In genomic region chr6:164344801-164345291, GRCh38 we compare ENCODE assay signal across 24 cellular contexts.
DNase-seq lines count a peak whose midpoint lies in the region; ATAC-seq and TF ChIP-seq lines count a peak whose summit lies in the region.
"Had no signal": no experiment of that assay in that cellular context is flagged by ENCODE, and none has a peak within 500 bp of the region (broad histone marks: within the 10 kb centered on the region; RNA-seq: fewer than 3 reads in every experiment).

No MANE protein-coding gene starts in this region.

- H2BK15ac ChIP-seq in H9 (ENCODE audit: low read depth, low read length): no peak overlapping the region

- no peak overlapping the region for H3T11ph ChIP-seq in H9 (ENCODE audit: low read length)

- H4K20me1 ChIP-seq in H9 (ENCODE audit: control insufficient read depth, insufficient read depth, insufficient read length): no peaks in the 10 kb centered on the region

- H3K36me3 ChIP-seq in endodermal cell (ENCODE audit: control insufficient read depth, insufficient read depth, low read length): no peaks in the 10 kb centered on the region
- H3K36me3 ChIP-seq: cardiac muscle cell, neutrophil, WERI-Rb-1 had no signal

- no peaks in the 10 kb centered on the region for H3K27me3 ChIP-seq in H9 (ENCODE audit: insufficient read depth, low read length)
- H3K27me3 ChIP-seq in endodermal cell (ENCODE audit: control insufficient read depth, insufficient read depth, low read length, poor library complexity, severe bottlenecking): no peaks in the 10 kb centered on the region
- H3K27me3 ChIP-seq: cardiac muscle cell, neutrophil had no signal

- H3K4ac ChIP-seq in H9 (ENCODE audit: low read depth, low read length): no peak overlapping the region

- no peak overlapping the region for H2BK20ac ChIP-seq in H9 (ENCODE audit: low read depth, low read length, poor library complexity, severe bottlenecking)

- H4K8ac ChIP-seq in H9 (replicated peaks; ENCODE audit: insufficient read length, low read depth, low read length): no peak overlapping the region

- no peak overlapping the region for H3K23ac ChIP-seq in H9 (ENCODE audit: insufficient read length, low read depth, low read length)

- ATAC-seq in HG02970 (IDR thresholded peaks at IDR 0.05; ENCODE audit: low FRiP score, unreplicated experiment): no peak
- ATAC-seq in activated CD4-positive, CD25-positive, alpha-beta regulatory T cell treated with anti-CD3 and anti-CD28 coated beads, Interleukin-2, amount 50 U/mL, for 24 hours: no peak
- ATAC-seq: activated CD8-positive, alpha-beta T cell treated with anti-CD3 and anti-CD28 coated beads for 36 hours; effector memory CD8-positive, alpha-beta T cell had no signal

- peak overlapping the region; percentile 96 to 99 (median 98) for H3K27ac Mint-ChIP-seq in H9
- H3K27ac Mint-ChIP-seq in endodermal cell: peak overlapping the region; percentile 52
- H3K27ac Mint-ChIP-seq: activated CD8-positive, alpha-beta T cell treated with anti-CD3 and anti-CD28 coated beads for 36 hours; activated naive CD8-positive, alpha-beta T cell treated with anti-CD3 and anti-CD28 coated beads, Interleukin-2, amount 10 ng/mL, durations not matched to agents 7 days and 5 days; CD4-positive, alpha-beta memory T cell; effector memory CD8-positive, alpha-beta T cell; mesothelial cell of epicardium; T-helper 1 cell treated with Interleukin-12 subunit alpha and Interleukin-12 subunit beta and Interleukin-4 antibody, amounts not matched to agents 30 μg/mL and 1 μg/mL, for 36 hours had no signal

- no peak for TF ChIP-seq CTCF in H9 (conservative IDR thresholded peaks at IDR 0.05)
- TF ChIP-seq CTCF in endodermal cell (conservative IDR thresholded peaks at IDR 0.05): no peak

- no peak overlapping the region for H2AFZ ChIP-seq in H9 (ENCODE audit: low read length)

- H2BK12ac ChIP-seq in H9 (ENCODE audit: insufficient read length, low read depth, low read length): no peak overlapping the region

- H2AK5ac ChIP-seq in H9 (ENCODE audit: insufficient read length, low read length): no peak overlapping the region

- H3K9ac ChIP-seq in H9 (ENCODE audit: extremely low read depth, insufficient read length, low read length): no peak overlapping the region
- no peak overlapping the region for H3K9ac ChIP-seq in endodermal cell (ENCODE audit: extremely low read depth, low read length, poor library complexity, severe bottlenecking)

- H3K4me2 ChIP-seq in H9 (ENCODE audit: insufficient read depth, insufficient read length, low read length): no peak overlapping the region

- no peak overlapping the region for H3K18ac ChIP-seq in H9 (ENCODE audit: insufficient read length, low read depth, low read length)

- no peaks in the 10 kb centered on the region; the same call in 1 of the 2 replicates for H3K27me3 Mint-ChIP-seq in H9 (ENCODE audit: low read depth)
- peaks cover 9% of the 10 kb centered on the region for H3K27me3 Mint-ChIP-seq in endodermal cell (ENCODE audit: insufficient read depth)
- H3K27me3 Mint-ChIP-seq: activated CD8-positive, alpha-beta T cell treated with anti-CD3 and anti-CD28 coated beads for 36 hours; activated naive CD8-positive, alpha-beta T cell treated with anti-CD3 and anti-CD28 coated beads, Interleukin-2, amount 10 ng/mL, durations not matched to agents 7 days and 5 days; CD4-positive, alpha-beta memory T cell; effector memory CD8-positive, alpha-beta T cell had no signal

- H3K79me1 ChIP-seq in H9 (ENCODE audit: insufficient read depth, low read depth, low read length, poor library complexity, severe bottlenecking): no peaks in the 10 kb centered on the region

- H2BK5ac ChIP-seq in H9 (ENCODE audit: insufficient read length, low read length): no peak overlapping the region

- H3K9me3 ChIP-seq in H9 (ENCODE audit: control insufficient read depth, low read depth, low read length) (peaks cover 5% of the 10 kb centered on the region), endodermal cell (ENCODE audit: control insufficient read depth, low read length) (peaks cover 15% of the 10 kb centered on the region)
- H3K9me3 ChIP-seq: neutrophil had no signal

- no peak overlapping the region for H2BK120ac ChIP-seq in H9 (ENCODE audit: low read depth, low read length, poor library complexity, severe bottlenecking)

- H3K4me1 ChIP-seq in H9 (ENCODE audit: insufficient read depth, low read length): peaks cover 10% of the 10 kb centered on the region; the same call in 1 of the 2 replicates
- H3K4me1 ChIP-seq in endodermal cell (ENCODE audit: control insufficient read depth, insufficient read depth, low read length): peaks cover 12% of the 10 kb centered on the region

- H3K4me1 Mint-ChIP-seq in H9 (peaks cover 36 to 40% of the 10 kb centered on the region in 2 experiments), endodermal cell (peaks cover 15% of the 10 kb centered on the region)
- H3K4me1 Mint-ChIP-seq: activated naive CD8-positive, alpha-beta T cell treated with anti-CD3 and anti-CD28 coated beads, Interleukin-2, amount 10 ng/mL, durations not matched to agents 7 days and 5 days; CD4-positive, alpha-beta memory T cell; mesothelial cell of epicardium had no signal

- H3K23me2 ChIP-seq in H9 (ENCODE audit: insufficient read length, low read depth, low read length, poor library complexity, severe bottlenecking): peaks cover 2% of the 10 kb centered on the region

- H3K9me3 Mint-ChIP-seq in H9 (peaks cover 0 to 11% of the 10 kb centered on the region in 2 experiments), endodermal cell (peaks cover 14% of the 10 kb centered on the region)
- H3K9me3 Mint-ChIP-seq: mesothelial cell of epicardium had no signal

- H3K27ac ChIP-seq in H9 (ENCODE audit: insufficient read length, low read depth, low read length) (peak overlapping the region; percentile 89), endodermal cell (ENCODE audit: low read depth, low read length) (peak overlapping the region; percentile 86)
- H3K27ac ChIP-seq: cardiac muscle cell, neutrophil, WERI-Rb-1 had no signal

- H4K5ac ChIP-seq in H9 (ENCODE audit: insufficient read length, low read depth, low read length): no peak overlapping the region

- peak overlapping the region; percentile 22 for H3K4me3 ChIP-seq in endodermal cell (ENCODE audit: low read length)
- H3K4me3 ChIP-seq: cardiac muscle cell had no signal

- WGBS in H9 (ENCODE audit: extremely low coverage, insufficient read length, low lambda C conversion rate): no CpG with 5 or more reads among the region's 7 CpGs
- 20 to 52% methylated on average over 3 to 7 of the region's 7 CpGs for whole genome bisulfite sequencing in endodermal cell (ENCODE audit: insufficient coverage in 1 of 2, insufficient read length in 1 of 2), 2 experiments

- DNase-seq in H9 (peak; percentile 43), endodermal cell (peak; percentile 67), iPS DF 4.7 (ENCODE audit: extremely low read depth, low spot score) (peak; percentile 79), putamen (ENCODE audit: low spot score) (peak; percentile 29), HCEC 1CT (no peak), NOMO-1 treated with dmso at 0.1 percent for 144 hours (lab: John Stamatoyannopoulos, UW; ENCODE audit: unreplicated experiment) (no peak)
- DNase-seq: activated CD8-positive, alpha-beta T cell treated with anti-CD3 and anti-CD28 coated beads for 36 hours; activated naive CD8-positive, alpha-beta T cell treated with anti-CD3 and anti-CD28 coated beads, Interleukin-2, amount 10 ng/mL, durations not matched to agents 7 days and 5 days; CD4-positive, alpha-beta memory T cell; effector memory CD8-positive, alpha-beta T cell; foreskin fibroblast; IMR-90; kidney; NCI-H187; NCI-H446 treated with DMSO at 0.1 percent for 48 hours; SHP77; stimulated activated CD4-positive, alpha-beta T cell treated with anti-CD3 and anti-CD28 coated beads, Interleukin-4, amount 100 ng/mL, for 24 hours; WERI-Rb-1 had no signal

- no peaks in the 10 kb centered on the region for H3K79me2 ChIP-seq in H9 (ENCODE audit: insufficient read depth, low read length)

- no peak overlapping the region for H3K56ac ChIP-seq in H9 (ENCODE audit: insufficient read length, low read depth, low read length)

- H3K4me3 Mint-ChIP-seq in H9 (peak overlapping the region in 1 of 2 experiments; percentile 32; a peak in 1 of 5 replicates), endodermal cell (no peak overlapping the region)
- H3K4me3 Mint-ChIP-seq: activated CD8-positive, alpha-beta T cell treated with anti-CD3 and anti-CD28 coated beads for 36 hours; activated naive CD8-positive, alpha-beta T cell treated with anti-CD3 and anti-CD28 coated beads, Interleukin-2, amount 10 ng/mL, durations not matched to agents 7 days and 5 days; CD4-positive, alpha-beta memory T cell; effector memory CD8-positive, alpha-beta T cell; mesothelial cell of epicardium; T-helper 1 cell treated with Interleukin-12 subunit alpha and Interleukin-12 subunit beta and Interleukin-4 antibody, amounts not matched to agents 30 μg/mL and 1 μg/mL, for 36 hours had no signal

- no peak overlapping the region for H4K91ac ChIP-seq in H9 (ENCODE audit: insufficient read length, low read depth, low read length)

- peaks cover 0 to 27% (median 15%) of the 10 kb centered on the region in 3 experiments for H3K36me3 Mint-ChIP-seq in H9 (ENCODE audit: insufficient read depth in 1 of 3, low read depth in 3 of 3)
- H3K36me3 Mint-ChIP-seq in endodermal cell (ENCODE audit: low read depth): peaks cover 15% of the 10 kb centered on the region
- H3K36me3 Mint-ChIP-seq: activated naive CD8-positive, alpha-beta T cell treated with anti-CD3 and anti-CD28 coated beads, Interleukin-2, amount 10 ng/mL, durations not matched to agents 7 days and 5 days; CD4-positive, alpha-beta memory T cell; mesothelial cell of epicardium had no signal

- H3K14ac ChIP-seq in H9 (ENCODE audit: insufficient read depth, low read length): no peak overlapping the region

Comparison
In these comparisons a context has a peak if more than half of its experiments do, and no peak if none do; other contexts are left out.
1. DNase-seq: peak in H9 (single experiment), endodermal cell (single experiment), iPS DF 4.7 (single experiment) and putamen (single experiment); none in HCEC 1CT (single experiment) and NOMO-1 treated with dmso at 0.1 percent for 144 hours (single experiment).